Comparison of ENCODE assay signal across 2 cellular contexts in the genomic region with DNA sequence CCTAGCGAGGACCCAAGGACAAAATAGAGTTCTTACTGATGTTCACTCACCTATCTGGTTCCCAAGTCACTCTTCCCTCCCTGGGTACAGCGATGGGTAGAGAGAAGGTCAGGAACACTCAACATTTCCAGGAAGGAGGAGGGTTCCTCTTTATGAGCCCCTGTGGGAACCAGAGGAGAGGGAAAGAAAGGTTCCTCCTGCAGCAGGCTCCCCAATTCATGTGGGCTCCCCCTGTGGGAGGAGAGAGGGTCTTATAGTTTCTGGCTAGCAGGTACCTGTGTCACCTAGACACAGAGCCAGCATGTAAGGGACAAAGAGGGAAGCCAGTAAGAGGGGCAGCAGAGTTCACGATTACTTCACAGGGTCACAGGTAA.
A peak's percentile ranks its signal among the peaks of the same experiment; 100 is the strongest.
TF ChIP-seq lines count a peak whose summit lies in the region.

No MANE protein-coding gene starts in this region.

TF ChIP-seq in HCT116, 20 proteins besides CTCF, POLR2A, EP300 and RAD21:
- 0 out of 2 replicates have a peak, but pooled peaks have one; percentile 15 for TF ChIP-seq POLR2AphosphoS5 (IDR thresholded peaks at IDR 0.05; ENCODE audit: low read depth, low read length)
- TF ChIP-seq EZH2phosphoT487 (IDR thresholded peaks at IDR 0.05; ENCODE audit: borderline replicate concordance), result no peak

TF ChIP-seq in endothelial cell of umbilical vein, 7 proteins besides CTCF, POLR2A, EP300 and RAD21:
- no peak for TF ChIP-seq JUN (IDR thresholded peaks at IDR 0.05; ENCODE audit: borderline replicate concordance, insufficient read depth, insufficient read length, low read depth)
- TF ChIP-seq, protein P1, sequence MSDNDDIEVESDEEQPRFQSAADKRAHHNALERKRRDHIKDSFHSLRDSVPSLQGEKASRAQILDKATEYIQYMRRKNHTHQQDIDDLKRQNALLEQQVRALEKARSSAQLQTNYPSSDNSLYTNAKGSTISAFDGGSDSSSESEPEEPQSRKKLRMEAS (IDR thresholded peaks at IDR 0.05; ENCODE audit: insufficient read depth, insufficient read length), result no peak
- no peak for TF ChIP-seq GATA2 (IDR thresholded peaks at IDR 0.05; ENCODE audit: insufficient read depth, insufficient read length, low read depth, low read length)
- no peak for TF ChIP-seq MYC (IDR thresholded peaks at IDR 0.05; ENCODE audit: low read depth, low read length)
- TF ChIP-seq EZH2 (IDR thresholded peaks at IDR 0.05; ENCODE audit: borderline replicate concordance, low read depth, low read length, severe bottlenecking), result no peak
- no peak for TF ChIP-seq FOS (IDR thresholded peaks at IDR 0.05; ENCODE audit: borderline replicate concordance, insufficient read depth, low read length)
- no peak for TF ChIP-seq POLR2AphosphoS5 (IDR thresholded peaks at IDR 0.05; ENCODE audit: insufficient read depth, low read depth, low read length)
